ENCODE assay signal across 9 cellular contexts in genomic region chr18:2104620-2105462, GRCh38.
A peak's percentile ranks its signal among the peaks of the same experiment; 100 is the strongest.
DNase-seq lines count a peak whose midpoint lies in the region; ATAC-seq, FAIRE-seq and TF ChIP-seq lines count a peak whose summit lies in the region.
"Had no signal": no experiment of that assay in that cellular context is flagged by ENCODE, and none has a peak within 500 bp of the region (broad histone marks: within the 10 kb centered on the region; RNA-seq: fewer than 3 reads in every experiment).

No MANE protein-coding gene starts in this region.

- H3K27me3 Mint-ChIP-seq in CD4-positive, alpha-beta memory T cell = peaks cover 8 to 10% of the 10 kb centered on the region in 2 donors
- H3K27me3 Mint-ChIP-seq in stimulated activated memory B cell treated with anti-CD40 and anti-IgM and Interleukin-4, amounts not matched to agents 10 μg/mL and 1 μg/mL and 100 μg/mL, for 72 hours = no peaks in the 10 kb centered on the region

- peak; percentile 48 to 83 (median 66) for TF ChIP-seq CTCF in heart left ventricle (IDR thresholded peaks at IDR 0.05)

- H3K4me3 Mint-ChIP-seq in CD4-positive, alpha-beta memory T cell = no peak overlapping the region
- H3K4me3 Mint-ChIP-seq in stimulated activated memory B cell treated with anti-CD40 and anti-IgM and Interleukin-4, amounts not matched to agents 10 μg/mL and 1 μg/mL and 100 μg/mL, for 72 hours = no peak overlapping the region

- no peaks in the 10 kb centered on the region for H3K36me3 ChIP-seq in CD4-positive, alpha-beta memory T cell (ENCODE audit: insufficient read depth, low read length)
- H3K36me3 ChIP-seq in heart left ventricle (no peaks in the 10 kb centered on the region), small intestine (ENCODE audit: control insufficient read depth in 2 of 2, insufficient read depth in 2 of 2, low read length in 2 of 2) (no peaks in the 10 kb centered on the region)

- H3K9me3 Mint-ChIP-seq in CD4-positive, alpha-beta memory T cell = peaks cover 0 to 10% (median under 1%) of the 10 kb centered on the region in 8 donors
- H3K9me3 Mint-ChIP-seq in stimulated activated memory B cell treated with anti-CD40 and anti-IgM and Interleukin-4, amounts not matched to agents 10 μg/mL and 1 μg/mL and 100 μg/mL, for 72 hours = peaks cover 4% of the 10 kb centered on the region

- H3K4me3 ChIP-seq in CD4-positive, alpha-beta memory T cell (ENCODE audit: low read length in 2 of 2) = no peak overlapping the region
- H3K4me3 ChIP-seq in heart left ventricle (no peak overlapping the region), small intestine (ENCODE audit: low read depth in 1 of 2, low read length in 2 of 2) (no peak overlapping the region)
- H3K4me3 ChIP-seq: SK-N-MC had no signal

- H3K36me3 Mint-ChIP-seq in CD4-positive, alpha-beta memory T cell = no peaks in the 10 kb centered on the region
- no peaks in the 10 kb centered on the region for H3K36me3 Mint-ChIP-seq in stimulated activated memory B cell treated with anti-CD40 and anti-IgM and Interleukin-4, amounts not matched to agents 10 μg/mL and 1 μg/mL and 100 μg/mL, for 72 hours

- POLR2A ChIA-PET in CD4-positive, alpha-beta memory T cell (lab: Charles Lee; ENCODE audit: partially characterized antibody) = no interaction called here

- no peak overlapping the region for H3K27ac Mint-ChIP-seq in CD4-positive, alpha-beta memory T cell
- H3K27ac Mint-ChIP-seq in stimulated activated memory B cell treated with anti-CD40 and anti-IgM and Interleukin-4, amounts not matched to agents 10 μg/mL and 1 μg/mL and 100 μg/mL, for 72 hours = no peak overlapping the region

- peak in 4 of 5 donors; percentile 10 to 20 (median 17) for DNase-seq in CD4-positive, alpha-beta memory T cell
- DNase-seq in OCI-M1 (lab: John Stamatoyannopoulos, UW) = peak; percentile 81
- DNase-seq in activated gamma-delta T cell treated with Interleukin-2 at 50 U/mL for 16 hours = peak; percentile 23
- peak in 4 of 5 donors; percentile 21 to 68 (median 30) for DNase-seq in heart left ventricle
- DNase-seq in small intestine = peak; percentile 56

- H3K4me1 Mint-ChIP-seq in CD4-positive, alpha-beta memory T cell = peaks cover 0 to 7% (median 1%) of the 10 kb centered on the region in 4 donors
- H3K4me1 Mint-ChIP-seq in stimulated activated memory B cell treated with anti-CD40 and anti-IgM and Interleukin-4, amounts not matched to agents 10 μg/mL and 1 μg/mL and 100 μg/mL, for 72 hours = peaks cover 9% of the 10 kb centered on the region

- TF ChIP-seq POLR2A in heart left ventricle (IDR thresholded peaks at IDR 0.05) = no peak

- no peaks in the 10 kb centered on the region for H3K4me1 ChIP-seq in CD4-positive, alpha-beta memory T cell (ENCODE audit: insufficient read depth, low read length)
- no peaks in the 10 kb centered on the region for H3K4me1 ChIP-seq in heart left ventricle
- no peaks in the 10 kb centered on the region for H3K4me1 ChIP-seq in small intestine (ENCODE audit: control insufficient read depth in 2 of 2, insufficient read depth in 1 of 2, low read depth in 1 of 2, low read length in 1 of 2)

- ATAC-seq in GM19025 (IDR thresholded peaks at IDR 0.05; ENCODE audit: low read depth, unreplicated experiment) = peak; percentile 77
- ATAC-seq in HG03097 (IDR thresholded peaks at IDR 0.05; ENCODE audit: low FRiP score, unreplicated experiment) = peak; percentile 60
- ATAC-seq in heart left ventricle = peak in 3 of 4 donors; percentile 65 to 80 (median 74)
- no peak for ATAC-seq in stimulated activated memory B cell treated with anti-CD40 and anti-IgM and Interleukin-4, amounts not matched to agents 10 μg/mL and 1 μg/mL and 100 μg/mL, for 72 hours

- H3K27me3 ChIP-seq in CD4-positive, alpha-beta memory T cell (ENCODE audit: insufficient read depth, low read length) = no peaks in the 10 kb centered on the region
- H3K27me3 ChIP-seq in heart left ventricle = no peaks in the 10 kb centered on the region
- H3K27me3 ChIP-seq in small intestine (ENCODE audit: control insufficient read depth in 2 of 2, insufficient read depth in 2 of 2, low read length in 2 of 2) = no peaks in the 10 kb centered on the region

- no peak for FAIRE-seq in small intestine (lab: Jason Lieb, UNC)

- H3K9me3 ChIP-seq in CD4-positive, alpha-beta memory T cell (ENCODE audit: control insufficient read depth in 1 of 2, low read length in 2 of 2) = no peaks in the 10 kb centered on the region
- H3K9me3 ChIP-seq in heart left ventricle (peaks cover 0 to 7% (median 0%) of the 10 kb centered on the region in 12 donors), small intestine (ENCODE audit: control insufficient read depth, low read depth) (no peaks in the 10 kb centered on the region)

- H3K27ac ChIP-seq in CD4-positive, alpha-beta memory T cell (ENCODE audit: low read depth, low read length) = no peak overlapping the region
- H3K27ac ChIP-seq in heart left ventricle (no peak overlapping the region), small intestine (ENCODE audit: low read depth in 1 of 2, low read length in 1 of 2) (no peak overlapping the region)
- H3K27ac ChIP-seq: SK-N-MC had no signal

- WGBS in heart left ventricle, 4 donors = 36 to 43% (median 39%) methylated on average over 16 of the region's 16 CpGs
- 37 to 43% (median 42%) methylated on average over 16 of the region's 16 CpGs for WGBS in small intestine, 3 donors

- CTCF ChIA-PET in CD4-positive, alpha-beta memory T cell (lab: Charles Lee; ENCODE audit: partially characterized antibody) = interaction anchor here (0.8 to 4.1 kb wide), 11 partner anchors 8 to 443 kb away, joined by 3 to 29 read pairs (median 4); no protein-coding TSS in a partner anchor

- intact Hi-C loops in CD4-positive, alpha-beta memory T cell (cut with micrococcal nuclease) = loop anchor here (1.0 kb wide), 1 partner anchor 442 kb away; no protein-coding TSS in a partner anchor
- intact Hi-C loops in heart left ventricle (cut with DNase I) = loop anchor here (2.0 to 10.0 kb wide), 8 partner anchors 60 to 442 kb away; no protein-coding TSS in a partner anchor

Comparison
In these comparisons a context has a peak if more than half of its experiments do, and no peak if none do; other contexts are left out.
1. DNase-seq: peak in every context shown above with its lines; median percentile 81 in OCI-M1; 56 in small intestine; 30 in heart left ventricle; 23 in activated gamma-delta T cell treated with Interleukin-2 at 50 U/mL for 16 hours; 17 in CD4-positive, alpha-beta memory T cell.